Comparison of ENCODE assay signal across 21 cellular contexts in the genomic region with DNA sequence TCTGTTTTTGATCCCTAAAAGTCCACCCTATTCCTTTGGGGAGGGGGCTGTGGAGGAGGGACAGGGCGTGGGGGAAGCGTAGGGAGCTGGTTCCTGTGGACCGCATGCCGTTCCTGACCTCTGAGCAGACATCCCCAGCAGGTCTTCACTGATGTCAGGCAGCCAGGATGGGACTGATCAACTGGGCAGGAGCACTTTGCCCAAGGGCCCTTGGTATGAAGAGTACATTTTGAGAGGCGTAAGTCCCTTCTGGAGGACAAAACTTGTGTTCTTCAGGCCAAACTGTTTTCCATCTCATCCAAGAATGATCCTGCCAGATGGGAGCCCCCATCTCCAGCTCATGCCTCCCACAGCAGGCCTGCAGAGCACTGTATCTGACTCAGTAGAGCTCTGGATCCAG.
"Had no signal": no experiment of that assay in that cellular context is flagged by ENCODE, and none has a peak within 500 bp of the region (broad histone marks: within the 10 kb centered on the region; RNA-seq: fewer than 3 reads in every experiment).

No MANE protein-coding gene starts in this region.

- H3K4me3 ChIP-seq: MG63, SJSA1, SK-N-MC had no signal

- H3K9me3 ChIP-seq: MG63, SJSA1 had no signal

- H3K4me1 ChIP-seq: SJSA1 had no signal

- H3K36me3 ChIP-seq: MG63, SJSA1 had no signal

- H3K27me3 ChIP-seq: MG63, SJSA1 had no signal

- DNase-seq: KBM-7, MG63, NCI-H1092, NCI-H1105 treated with DMSO at 0.1 percent for 48 hours, NCI-H1417 treated with DMSO at 0.1 percent for 48 hours, NCI-H146, NCI-H1694 treated with DMSO at 0.1 percent for 48 hours, NCI-H1930, NCI-H2081 treated with DMSO at 0.1 percent for 48 hours, NCI-H2171, NCI-H226, NCI-H446, NCI-H510A, NCI-H524 treated with DMSO at 0.1 percent for 48 hours, NCI-H69, NCI-H774, Right ventricle myocardium superior, RPMI8226, SIG-M5 had no signal

- H3K27ac ChIP-seq: SJSA1, SK-N-MC had no signal
